ENCODE assay signal across 17 cellular contexts in the genomic region with DNA sequence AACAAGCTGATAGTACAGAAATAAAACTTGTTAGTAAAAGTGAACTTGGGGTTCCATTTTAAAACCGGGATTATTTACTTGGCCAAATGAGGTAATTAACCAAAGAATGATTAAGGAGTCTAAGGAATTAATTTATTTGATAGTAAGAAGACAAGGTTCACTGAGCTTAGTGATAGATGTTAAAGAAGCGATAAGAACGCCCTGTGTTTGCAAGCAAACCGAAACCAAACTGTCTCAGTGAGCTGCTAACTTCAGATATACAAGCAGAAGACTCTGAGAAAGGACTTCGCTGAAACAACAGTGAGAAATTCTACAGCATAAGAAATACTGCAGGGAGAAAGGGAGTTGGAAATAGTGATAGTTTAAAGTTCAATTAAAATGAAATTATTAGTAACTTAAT. TPM values are rescaled to one million over a fixed set of nuclear protein-coding genes. Genes with fewer than 3 reads are reported as not detected.
DNase-seq lines count a peak whose midpoint lies in the region; ATAC-seq and TF ChIP-seq lines count a peak whose summit lies in the region.
"Had no signal": no experiment of that assay in that cellular context is flagged by ENCODE, and none has a peak within 500 bp of the region (broad histone marks: within the 10 kb centered on the region; RNA-seq: fewer than 3 reads in every experiment).

No MANE protein-coding gene starts in this region.

- no peak overlapping the region for H3K27ac ChIP-seq in mammary epithelial cell (ENCODE audit: insufficient read depth, low read depth, low read length)
- H3K27ac ChIP-seq in gastroesophageal sphincter, result peak overlapping the region in 2 of 4 donors; percentile 34 to 48
- peak overlapping the region in 3 of 4 donors; percentile 5 to 48 (median 32) for H3K27ac ChIP-seq in tibial nerve
- H3K27ac ChIP-seq: 22Rv1, stomach had no signal

- H2AFZ ChIP-seq in mammary epithelial cell (ENCODE audit: low read depth, low read length), result no peak overlapping the region

- no peak overlapping the region for H3K9ac ChIP-seq in mammary epithelial cell (ENCODE audit: insufficient read depth, low read length)

- TF ChIP-seq CTCF in MCF 10A (IDR thresholded peaks at IDR 0.05; ENCODE audit: unreplicated experiment), result no peak
- TF ChIP-seq CTCF in mammary epithelial cell (conservative IDR thresholded peaks at IDR 0.05 in 1 of 2, IDR thresholded peaks at IDR 0.05 in 1 of 2; ENCODE audit: extremely low read depth in 1 of 2, insufficient read depth in 1 of 2, low read depth in 1 of 2, low read length in 2 of 2), result no peak
- TF ChIP-seq CTCF in gastroesophageal sphincter (IDR thresholded peaks at IDR 0.05), result no peak
- TF ChIP-seq CTCF in tibial nerve (IDR thresholded peaks at IDR 0.05), result no peak

- POLR2A ChIA-PET in MCF 10A (lab: Yijun Ruan, JAX), result no interaction called here

- H3K4me3 ChIP-seq in mammary epithelial cell (replicated peaks in 1 of 3; ENCODE audit: insufficient read depth in 1 of 3, low read depth in 2 of 3, low read length in 3 of 3) (no peak overlapping the region), gastroesophageal sphincter (peak overlapping the region; percentile 11 to 22), tibial nerve (peak overlapping the region in 1 of 4 donors; percentile 23)
- H3K4me3 ChIP-seq: mucosa of descending colon had no signal

- no peaks in the 10 kb centered on the region for H3K79me2 ChIP-seq in mammary epithelial cell (ENCODE audit: insufficient read depth, low read length)

- TF ChIP-seq EP300 in gastroesophageal sphincter (IDR thresholded peaks at IDR 0.05) (no peak), tibial nerve (IDR thresholded peaks at IDR 0.05) (no peak)

- no peaks in the 10 kb centered on the region for H3K27me3 Mint-ChIP-seq in MCF 10A (ENCODE audit: insufficient read depth, unreplicated experiment)
- peaks cover 48% of the 10 kb centered on the region for H3K27me3 Mint-ChIP-seq in activated naive CD4-positive, alpha-beta T cell treated with anti-CD3 and anti-CD28 coated beads, Interleukin-2, amount 10 ng/mL, durations not matched to agents 7 days and 5 days

- WGBS in mammary epithelial cell (ENCODE audit: low coverage, missing lambda C conversion rate), result 41% methylated on average over 5 of the region's 5 CpGs
- 12 to 20% methylated on average over 5 of the region's 5 CpGs for WGBS in gastroesophageal sphincter (ENCODE audit: low coverage in 1 of 2), 2 donors
- WGBS in tibial nerve, 2 donors, result 61 to 64% methylated on average over 5 of the region's 5 CpGs

- dilution Hi-C loops in mammary epithelial cell (cut with HindIII; ENCODE audit: low sequenced_read_pairs), result no loop called here

- H3K36me3 Mint-ChIP-seq in MCF 10A (ENCODE audit: insufficient read depth, unreplicated experiment), result peaks cover 7% of the 10 kb centered on the region
- no peaks in the 10 kb centered on the region for H3K36me3 Mint-ChIP-seq in activated naive CD4-positive, alpha-beta T cell treated with anti-CD3 and anti-CD28 coated beads, Interleukin-2, amount 10 ng/mL, durations not matched to agents 7 days and 5 days

- H3K36me3 ChIP-seq in mammary epithelial cell (ENCODE audit: insufficient read depth, low read length), result no peaks in the 10 kb centered on the region
- H3K36me3 ChIP-seq in gastroesophageal sphincter, result no peaks in the 10 kb centered on the region
- H3K36me3 ChIP-seq in tibial nerve, result no peaks in the 10 kb centered on the region
- H3K36me3 ChIP-seq: stomach had no signal

- H3K4me1 Mint-ChIP-seq in MCF 10A (ENCODE audit: insufficient read depth, unreplicated experiment), result peaks cover 6% of the 10 kb centered on the region
- H3K4me1 Mint-ChIP-seq in activated naive CD4-positive, alpha-beta T cell treated with anti-CD3 and anti-CD28 coated beads, Interleukin-2, amount 10 ng/mL, durations not matched to agents 7 days and 5 days, result peaks cover 3% of the 10 kb centered on the region

- H3K9me3 Mint-ChIP-seq in MCF 10A (ENCODE audit: unreplicated experiment), result no peaks in the 10 kb centered on the region
- no peaks in the 10 kb centered on the region for H3K9me3 Mint-ChIP-seq in activated naive CD4-positive, alpha-beta T cell treated with anti-CD3 and anti-CD28 coated beads, Interleukin-2, amount 10 ng/mL, durations not matched to agents 7 days and 5 days

- H3K27me3 ChIP-seq in mammary epithelial cell (ENCODE audit: insufficient read depth, low read length) (no peaks in the 10 kb centered on the region), gastroesophageal sphincter (no peaks in the 10 kb centered on the region), tibial nerve (no peaks in the 10 kb centered on the region)

- H3K4me2 ChIP-seq in mammary epithelial cell (ENCODE audit: insufficient read depth, low read depth, low read length), result no peak overlapping the region

- H3K9me3 ChIP-seq in mammary epithelial cell (replicated peaks; ENCODE audit: insufficient read depth, low read length) (no peaks in the 10 kb centered on the region), gastroesophageal sphincter (no peaks in the 10 kb centered on the region), tibial nerve (no peaks in the 10 kb centered on the region)
- H3K9me3 ChIP-seq: mucosa of descending colon, stomach had no signal

- H4K20me1 ChIP-seq in mammary epithelial cell (ENCODE audit: insufficient read depth, low read length), result no peaks in the 10 kb centered on the region

- H3K4me3 Mint-ChIP-seq in MCF 10A (ENCODE audit: unreplicated experiment), result peak overlapping the region; percentile 30
- no peak overlapping the region for H3K4me3 Mint-ChIP-seq in activated naive CD4-positive, alpha-beta T cell treated with anti-CD3 and anti-CD28 coated beads, Interleukin-2, amount 10 ng/mL, durations not matched to agents 7 days and 5 days

- CTCF ChIA-PET in MCF 10A (lab: Yijun Ruan, JAX) (interaction anchor here (0.5 to 1.5 kb wide), 5 partner anchors 8 to 160 kb away, joined by 3 to 4 read pairs (median 3); no protein-coding TSS in a partner anchor), mammary epithelial cell (lab: Charles Lee; ENCODE audit: low non-redundant PET) (no interaction called here)
- CTCF ChIA-PET in activated naive CD4-positive, alpha-beta T cell treated with anti-CD3 and anti-CD28 coated beads, Interleukin-2, amount 10 ng/mL, durations not matched to agents 7 days and 5 days (lab: Charles Lee), result no interaction called here

- H3K4me1 ChIP-seq in mammary epithelial cell (ENCODE audit: insufficient read depth, low read length), result no peaks in the 10 kb centered on the region
- H3K4me1 ChIP-seq in gastroesophageal sphincter, result peaks cover 0 to 8% (median 0%) of the 10 kb centered on the region in 3 donors
- H3K4me1 ChIP-seq in tibial nerve, result peaks cover 0 to 9% (median 0%) of the 10 kb centered on the region in 4 donors

- ATAC-seq in gastroesophageal sphincter, result no peak
- ATAC-seq: mucosa of descending colon had no signal

- no peak for TF ChIP-seq POLR2A in gastroesophageal sphincter (IDR thresholded peaks at IDR 0.05)
- TF ChIP-seq POLR2A in tibial nerve (IDR thresholded peaks at IDR 0.05), result no peak

- no TSS peak for BruUV-seq in MCF 10A (replicated peaks; lab: Mats Ljungman, UMichigan)
- BruUV-seq in mammary epithelial cell (replicated peaks; lab: Mats Ljungman, UMichigan), result no TSS peak

- intact Hi-C loops in MCF 10A (cut with micrococcal nuclease) (no loop called here), mammary epithelial cell (cut with micrococcal nuclease) (no loop called here)

- in situ Hi-C loops in mammary epithelial cell (cut with MboI; ENCODE audit: low sequenced_read_pairs in 2 of 2), result no loop called here

- no peak overlapping the region for H3K27ac Mint-ChIP-seq in MCF 10A (ENCODE audit: low read depth, unreplicated experiment)
- H3K27ac Mint-ChIP-seq in activated naive CD4-positive, alpha-beta T cell treated with anti-CD3 and anti-CD28 coated beads, Interleukin-2, amount 10 ng/mL, durations not matched to agents 7 days and 5 days, result no peak overlapping the region

- DNase-seq in MCF 10A (ENCODE audit: unreplicated experiment) (no peak), mammary epithelial cell (no peak), amniotic epithelial cell (ENCODE audit: low read depth) (peak; percentile 5), tibial nerve (ENCODE audit: low spot score in 2 of 2) (no peak), DMS53 (lab: John Stamatoyannopoulos, UW) (no peak), D341Med (ENCODE audit: low spot score) (no peak)
- DNase-seq in activated naive CD4-positive, alpha-beta T cell treated with anti-CD3 and anti-CD28 coated beads, Interleukin-2, amount 10 ng/mL, durations not matched to agents 7 days and 5 days, result no peak
- DNase-seq: activated naive CD4-positive, alpha-beta T cell treated with Interleukin-2 at 50 U/mL for 16 hours; effector CD8-positive, alpha-beta T cell; glutamatergic neuron; mucosa of descending colon; MV-4-11; NCI-H748 treated with DMSO at 0.1 percent for 48 hours; stomach had no signal

RNA-seq across cellular contexts. Expression of a gene that starts 37.6 kb away (rescaled TPM):
- not detected in 2 replicates for total RNA-seq in MCF 10A (2022)
- not detected for total RNA-seq in mammary epithelial cell
- not detected for polyA plus RNA-seq in mammary epithelial cell
- not detected for polyA minus RNA-seq in mammary epithelial cell
- 10 to 100 TPM in 2 of 4 donors, 1 to 10 TPM in 2; 6.3 to 13.5 (median 9.4) TPM for total RNA-seq in gastroesophageal sphincter
- total RNA-seq in tibial nerve, result 10 to 100 TPM in 3 of 4 donors, 1 to 10 TPM in 1; 6.9 to 55.5 (median 37.5) TPM
- polyA plus RNA-seq: keratinocyte had no signal

Comparison
In these comparisons a context has a peak if more than half of its experiments do, and no peak if none do; other contexts are left out.
1. H3K4me3 ChIP-seq: peak in gastroesophageal sphincter (2 of 2); none in mammary epithelial cell (0 of 3).